In the genomic region with DNA sequence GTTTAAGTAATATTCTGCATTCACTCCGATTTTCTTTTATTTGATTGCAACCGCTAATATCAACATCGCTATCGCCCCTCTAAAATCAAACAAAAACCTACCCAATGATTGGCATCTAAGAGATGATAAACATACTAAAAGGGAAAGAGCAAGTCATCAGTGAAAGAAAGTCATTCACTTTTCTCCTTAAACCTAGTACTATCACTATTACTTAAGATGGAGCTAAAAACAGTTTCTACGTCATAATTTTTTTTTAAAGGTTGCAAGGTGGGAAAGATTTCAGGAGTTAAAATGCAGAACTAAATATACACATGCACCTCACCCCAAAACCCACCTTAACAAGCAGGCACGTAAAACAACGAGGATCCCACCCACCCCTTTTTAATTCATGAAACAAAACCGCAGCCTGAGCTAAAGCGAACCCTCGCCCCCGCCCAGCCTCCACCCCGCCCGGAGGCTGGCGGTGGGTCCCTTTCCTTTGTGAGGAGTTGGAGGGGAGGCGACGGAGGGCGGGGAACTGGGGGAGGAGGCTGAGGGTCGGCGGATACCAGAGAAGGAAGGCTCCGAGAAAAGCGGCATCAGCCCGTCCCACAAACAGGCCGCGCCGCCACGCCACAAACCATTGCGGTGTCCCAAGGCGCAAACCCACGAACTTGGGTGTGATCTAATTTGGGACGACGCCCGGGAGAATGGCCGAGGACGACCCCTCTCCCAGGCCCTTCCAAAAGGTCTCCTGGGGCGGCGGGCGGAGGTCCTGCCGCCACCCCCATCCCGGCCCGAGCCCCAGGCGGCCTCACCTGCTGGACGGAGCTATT, we compare ENCODE assay signal across 8 cellular contexts. TPM values are rescaled to one million over a fixed set of nuclear protein-coding genes. Genes with fewer than 3 reads are reported as not detected.
DNase-seq lines count a peak whose midpoint lies in the region; ATAC-seq, FAIRE-seq and TF ChIP-seq lines count a peak whose summit lies in the region.

No MANE protein-coding gene starts in this region.

- H3K4me3 ChIP-seq in A549 (peak overlapping the region; percentile 76), Panc1 (ENCODE audit: low read depth in 2 of 2, low read length in 2 of 2) (peak overlapping the region; percentile 85 to 92), upper lobe of left lung (peak overlapping the region; percentile 61 to 82 (median 80))

- intact Hi-C loops in Panc1 (cut with micrococcal nuclease; ENCODE audit: unreplicated experiment) = no loop called here
- intact Hi-C loops in Right ventricle myocardium inferior (cut with DNase I) = loop anchor here (5.0 to 10.0 kb wide), 2 partner anchors 85 to 472 kb away; a partner anchor contains a TSS

- H3K27ac ChIP-seq in A549 (peak overlapping the region; percentile 94 to 100), Panc1 (ENCODE audit: low read length) (peak overlapping the region; percentile 78), upper lobe of left lung (peak overlapping the region; percentile 98 to 99 (median 99))

- 4% methylated on average over 16 of the region's 42 CpGs for whole genome bisulfite sequencing in A549 (ENCODE audit: missing lambda C conversion rate)
- 1% methylated on average over 13 to 32 of the region's 42 CpGs for WGBS in upper lobe of left lung, 2 donors

- DNase-seq in A549 (ENCODE audit: low read depth in 1 of 2, low spot score in 1 of 2) (peak in 1 of 2 experiments; percentile 28), Panc1 (ENCODE audit: low read depth, low spot score) (no peak), activated gamma-delta T cell (lab: John Stamatoyannopoulos, UW) (peak; percentile 54), Right ventricle myocardium inferior (ENCODE audit: missing footprints) (peak; percentile 74), pons (ENCODE audit: low spot score) (peak; percentile 7), upper lobe of left lung (peak; percentile 29 to 89)

- H3K4me2 ChIP-seq in A549 = peak overlapping the region; percentile 78

- TF ChIP-seq RAD21 in A549 (conservative IDR thresholded peaks at IDR 0.05 in 1 of 2, IDR thresholded peaks at IDR 0.05 in 1 of 2) = no peak

- ATAC-seq in A549 (peak; percentile 44 to 56), GM18867 (IDR thresholded peaks at IDR 0.05; ENCODE audit: unreplicated experiment) (peak; percentile 11), HG03103 (IDR thresholded peaks at IDR 0.05; ENCODE audit: low read depth, unreplicated experiment) (peak; percentile 8), Panc1 (peak; percentile 32), Right ventricle myocardium inferior (peak; percentile 11), upper lobe of left lung (ENCODE audit: low FRiP score in 2 of 2) (peak in 1 of 2 donors; percentile 55)

- no peak for TF ChIP-seq EP300 in A549 (IDR thresholded peaks at IDR 0.05)
- no peak for TF ChIP-seq EP300 in upper lobe of left lung (IDR thresholded peaks at IDR 0.05)

- H3K36me3 ChIP-seq in Panc1 (ENCODE audit: control insufficient read depth, insufficient read depth, low read length) = no peaks in the 10 kb centered on the region; the same call in 1 of the 2 replicates
- no peaks in the 10 kb centered on the region for H3K36me3 ChIP-seq in upper lobe of left lung

- CTCF ChIA-PET in A549 (lab: Yijun Ruan, JAX) = interaction anchor here (1.1 to 1.6 kb wide), 2 partner anchors 18 to 86 kb away, joined by 3 to 4 read pairs; no protein-coding TSS in a partner anchor
- CTCF ChIA-PET in Panc1 (lab: Charles Lee) = no interaction called here

- TF ChIP-seq POLR2A in A549 (IDR thresholded peaks at IDR 0.05; ENCODE audit: low read length) = no peak
- TF ChIP-seq POLR2A in upper lobe of left lung (IDR thresholded peaks at IDR 0.05) = no peak

- no peaks in the 10 kb centered on the region for H3K27me3 ChIP-seq in Panc1 (ENCODE audit: control insufficient read depth, insufficient read depth, low read length)
- H3K27me3 ChIP-seq in upper lobe of left lung = no peaks in the 10 kb centered on the region

- POLR2A ChIA-PET in A549 (lab: Yijun Ruan, JAX) (interaction anchor here (0.6 to 1.7 kb wide), 6 partner anchors 9 to 214 kb away, joined by 3 to 12 read pairs (median 5); a partner anchor contains a TSS), Panc1 (lab: Charles Lee) (interaction anchor here (0.6 to 1.0 kb wide), 2 partner anchors 10 to 241 kb away, joined by 3 to 8 read pairs; no protein-coding TSS in a partner anchor)

- H3K9me3 ChIP-seq in A549 = no peaks in the 10 kb centered on the region
- H3K9me3 ChIP-seq in Panc1 (ENCODE audit: control insufficient read depth, insufficient read depth, low read depth, low read length) = no peaks in the 10 kb centered on the region
- no peaks in the 10 kb centered on the region for H3K9me3 ChIP-seq in upper lobe of left lung

- in situ Hi-C loops in Panc1 (cut with HindIII; ENCODE audit: low pct_unique_long_range_greater_than_20kb, low sequenced_read_pairs) = no loop called here

- BruUV-seq in Panc1 (replicated peaks; lab: Mats Ljungman, UMichigan) = no TSS peak

- H3K4me1 ChIP-seq in A549 (peaks cover 13% of the 10 kb centered on the region; the same call in 2 of the 3 replicates), Panc1 (ENCODE audit: control insufficient read depth, insufficient read depth, low read length) (peaks cover 16% of the 10 kb centered on the region), upper lobe of left lung (peaks cover 13 to 49% (median 17%) of the 10 kb centered on the region in 4 donors)

- TF ChIP-seq CTCF in A549 (IDR thresholded peaks at IDR 0.05) (no peak), Panc1 (IDR thresholded peaks at IDR 0.05) (no peak), upper lobe of left lung (IDR thresholded peaks at IDR 0.05) (no peak)

- no peak for FAIRE-seq in A549 (lab: Jason Lieb, UNC)

TF ChIP-seq in A549, 52 proteins besides CTCF, POLR2A, EP300 and RAD21:
- TF ChIP-seq BHLHE40 (IDR thresholded peaks at IDR 0.05; ENCODE audit: low read depth, low read length) = no peak
- TF ChIP-seq ZNF302 (CRISPR knock-in tag; IDR thresholded peaks at IDR 0.05) = no peak
- TF ChIP-seq HEYL (CRISPR knock-in tag; IDR thresholded peaks at IDR 0.05) = no peak
- no peak for TF ChIP-seq ESRRA (IDR thresholded peaks at IDR 0.05; ENCODE audit: borderline replicate concordance, low read length)
- TF ChIP-seq KDM5A (IDR thresholded peaks at IDR 0.05) = 0 out of 2 replicates have a peak, but pooled peaks have one; percentile 13
- no peak for TF ChIP-seq MAFK (IDR thresholded peaks at IDR 0.05; ENCODE audit: partially characterized antibody)
- TF ChIP-seq HOXB13 (CRISPR knock-in tag; IDR thresholded peaks at IDR 0.05; ENCODE audit: low read depth) = no peak
TF ChIP-seq in A549: peak in this region for 1.

RNA-seq across cellular contexts. Expression of a gene that starts 0.8 kb away (rescaled TPM):
- 187 and 220 TPM in 2 replicates for polyA plus RNA-seq in A549 (2011; rRNA removed)
- 63.5 and 84.5 TPM in 2 replicates for polyA plus RNA-seq in A549 (2012; cell fraction: cytosol; rRNA removed)
- polyA plus RNA-seq in A549 (2012; cell fraction: nucleus; rRNA removed) = 49.5 and 53.1 TPM in 2 replicates
- polyA plus RNA-seq in A549 (2017; fragmentation: RNase III; extraction: RNeasy Plus Mini Kit Qiagen cat#74134 plus additional on column Dnase treatment) = 87.5 to 93.5 TPM (median 90.0 TPM) in 3 replicates
- polyA minus RNA-seq in A549 (2011; rRNA and poly(A)+ RNA removed) = 268 and 397 TPM in 2 replicates
- 92.8 TPM for total RNA-seq in Panc1 (2021; ENCODE audit: unreplicated experiment)
- 75.0 TPM for polyA plus RNA-seq in Panc1 (2012; ENCODE audit: insufficient read length)
- 78.7 TPM for total RNA-seq in Right ventricle myocardium inferior
- total RNA-seq in upper lobe of left lung = 100 to 1,000 TPM in 2 of 6 donors, 10 to 100 TPM in 4; 75.6 to 113 (median 84.7) TPM
